18 cellular contexts compared by ENCODE assay signal in the genomic region with DNA sequence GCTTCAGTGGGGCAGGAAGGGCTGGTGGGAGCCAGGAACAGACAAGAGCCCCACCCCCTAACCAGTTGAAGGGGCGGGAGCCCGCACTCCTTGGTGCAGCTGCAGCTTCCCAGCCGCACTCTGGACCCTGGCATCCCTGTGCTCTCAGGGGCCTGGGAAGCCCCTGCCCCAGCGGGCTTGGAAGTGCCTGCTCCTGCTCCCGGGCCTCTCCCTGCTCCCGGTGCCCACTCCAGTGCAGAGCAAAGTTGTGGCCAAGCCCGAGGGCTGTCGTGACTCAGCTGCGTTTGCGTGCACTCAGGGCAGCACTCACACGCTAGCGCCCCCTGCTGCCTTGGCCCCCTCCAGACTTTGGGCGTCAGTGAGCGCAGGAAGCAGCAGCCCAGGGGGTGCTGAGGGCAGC.
"Had no signal": no experiment of that assay in that cellular context is flagged by ENCODE, and none has a peak within 500 bp of the region (broad histone marks: within the 10 kb centered on the region; RNA-seq: fewer than 3 reads in every experiment).

No MANE protein-coding gene starts in this region.

- H3K27ac Mint-ChIP-seq: activated CD4-positive, alpha-beta T cell treated with anti-CD3 and anti-CD28 coated beads, Interleukin-2, amount 10 ng/mL, durations not matched to agents 7 days and 5 days; activated naive CD8-positive, alpha-beta T cell treated with anti-CD3 and anti-CD28 coated beads, Interleukin-2, amount 10 ng/mL, durations not matched to agents 7 days and 5 days; activated T-helper 1 cell treated with anti-CD3 and anti-CD28 coated beads, Interleukin-12 subunit alpha, Interleukin-12 subunit beta, Interleukin-2, Interleukin-4 antibody, amounts not matched to agents 30 ng/mL and 10 ng/mL and 1 ng/mL, durations not matched to agents 14 hours and 24 hours and 36 hours; natural killer cell treated with Interleukin-12 subunit alpha and Interleukin-12 subunit beta and Interleukin-15 and Interleukin-18, amount 100 ng/mL, for 72 hours; progenitor cell of endocrine pancreas; stimulated activated naive B cell treated with anti-CD40 and anti-IgM and Interleukin-4, amounts not matched to agents 10 μg/mL and 1 μg/mL and 100 μg/mL, for 72 hours had no signal

- H3K9me3 ChIP-seq: right atrium auricular region had no signal

- H3K4me3 Mint-ChIP-seq: activated CD4-positive, alpha-beta T cell treated with anti-CD3 and anti-CD28 coated beads, Interleukin-2, amount 10 ng/mL, durations not matched to agents 7 days and 5 days; activated naive CD8-positive, alpha-beta T cell treated with anti-CD3 and anti-CD28 coated beads, Interleukin-2, amount 10 ng/mL, durations not matched to agents 7 days and 5 days; activated T-helper 1 cell treated with anti-CD3 and anti-CD28 coated beads, Interleukin-12 subunit alpha, Interleukin-12 subunit beta, Interleukin-2, Interleukin-4 antibody, amounts not matched to agents 30 ng/mL and 10 ng/mL and 1 ng/mL, durations not matched to agents 14 hours and 24 hours and 36 hours; natural killer cell treated with Interleukin-12 subunit alpha and Interleukin-12 subunit beta and Interleukin-15 and Interleukin-18, amount 100 ng/mL, for 72 hours; stimulated activated naive B cell treated with anti-CD40 and anti-IgM and Interleukin-4, amounts not matched to agents 10 μg/mL and 1 μg/mL and 100 μg/mL, for 72 hours had no signal

- H3K27me3 ChIP-seq: right atrium auricular region had no signal

- H3K27me3 Mint-ChIP-seq: activated CD4-positive, alpha-beta T cell treated with anti-CD3 and anti-CD28 coated beads, Interleukin-2, amount 10 ng/mL, durations not matched to agents 7 days and 5 days; activated naive CD8-positive, alpha-beta T cell treated with anti-CD3 and anti-CD28 coated beads, Interleukin-2, amount 10 ng/mL, durations not matched to agents 7 days and 5 days; natural killer cell treated with Interleukin-12 subunit alpha and Interleukin-12 subunit beta and Interleukin-15 and Interleukin-18, amount 100 ng/mL, for 72 hours; stimulated activated naive B cell treated with anti-CD40 and anti-IgM and Interleukin-4, amounts not matched to agents 10 μg/mL and 1 μg/mL and 100 μg/mL, for 72 hours had no signal

- H3K36me3 ChIP-seq: right atrium auricular region had no signal

- H3K4me1 Mint-ChIP-seq: activated CD4-positive, alpha-beta T cell treated with anti-CD3 and anti-CD28 coated beads, Interleukin-2, amount 10 ng/mL, durations not matched to agents 7 days and 5 days; activated naive CD8-positive, alpha-beta T cell treated with anti-CD3 and anti-CD28 coated beads, Interleukin-2, amount 10 ng/mL, durations not matched to agents 7 days and 5 days; stimulated activated naive B cell treated with anti-CD40 and anti-IgM and Interleukin-4, amounts not matched to agents 10 μg/mL and 1 μg/mL and 100 μg/mL, for 72 hours had no signal

- DNase-seq: activated CD4-positive, alpha-beta T cell treated with anti-CD3 and anti-CD28 coated beads, Interleukin-2, amount 10 ng/mL, durations not matched to agents 7 days and 5 days; activated naive CD4-positive, alpha-beta T cell; activated naive CD8-positive, alpha-beta T cell treated with anti-CD3 and anti-CD28 coated beads, Interleukin-2, amount 10 ng/mL, durations not matched to agents 7 days and 5 days; anterior cingulate cortex; cortex of kidney; effector CD4-positive, alpha-beta T cell; foreskin fibroblast; glutamatergic neuron; hypothalamus; occipital lobe; stimulated activated CD4-positive, alpha-beta T cell treated with anti-CD3 and anti-CD28 coated beads, Interleukin-4, amount 100 ng/mL, for 1 hour; stimulated activated naive B cell treated with anti-CD40 and anti-IgM and Interleukin-4, amounts not matched to agents 10 μg/mL and 1 μg/mL and 100 μg/mL, for 72 hours; substantia nigra; trophoblast cell had no signal

- ATAC-seq: stimulated activated naive B cell treated with anti-CD40 and anti-IgM and Interleukin-4, amounts not matched to agents 10 μg/mL and 1 μg/mL and 100 μg/mL, for 72 hours had no signal

- H3K4me3 ChIP-seq: right atrium auricular region had no signal

- H3K36me3 Mint-ChIP-seq: activated naive CD8-positive, alpha-beta T cell treated with anti-CD3 and anti-CD28 coated beads, Interleukin-2, amount 10 ng/mL, durations not matched to agents 7 days and 5 days; natural killer cell treated with Interleukin-12 subunit alpha and Interleukin-12 subunit beta and Interleukin-15 and Interleukin-18, amount 100 ng/mL, for 72 hours; stimulated activated naive B cell treated with anti-CD40 and anti-IgM and Interleukin-4, amounts not matched to agents 10 μg/mL and 1 μg/mL and 100 μg/mL, for 72 hours had no signal

- H3K9me3 Mint-ChIP-seq: activated CD4-positive, alpha-beta T cell treated with anti-CD3 and anti-CD28 coated beads, Interleukin-2, amount 10 ng/mL, durations not matched to agents 7 days and 5 days; activated naive CD8-positive, alpha-beta T cell treated with anti-CD3 and anti-CD28 coated beads, Interleukin-2, amount 10 ng/mL, durations not matched to agents 7 days and 5 days; activated T-helper 1 cell treated with anti-CD3 and anti-CD28 coated beads, Interleukin-12 subunit alpha, Interleukin-12 subunit beta, Interleukin-2, Interleukin-4 antibody, amounts not matched to agents 30 ng/mL and 10 ng/mL and 1 ng/mL, durations not matched to agents 14 hours and 24 hours and 36 hours; natural killer cell treated with Interleukin-12 subunit alpha and Interleukin-12 subunit beta and Interleukin-15 and Interleukin-18, amount 100 ng/mL, for 72 hours had no signal

- H3K27ac ChIP-seq: right atrium auricular region had no signal
